In the genomic region with DNA sequence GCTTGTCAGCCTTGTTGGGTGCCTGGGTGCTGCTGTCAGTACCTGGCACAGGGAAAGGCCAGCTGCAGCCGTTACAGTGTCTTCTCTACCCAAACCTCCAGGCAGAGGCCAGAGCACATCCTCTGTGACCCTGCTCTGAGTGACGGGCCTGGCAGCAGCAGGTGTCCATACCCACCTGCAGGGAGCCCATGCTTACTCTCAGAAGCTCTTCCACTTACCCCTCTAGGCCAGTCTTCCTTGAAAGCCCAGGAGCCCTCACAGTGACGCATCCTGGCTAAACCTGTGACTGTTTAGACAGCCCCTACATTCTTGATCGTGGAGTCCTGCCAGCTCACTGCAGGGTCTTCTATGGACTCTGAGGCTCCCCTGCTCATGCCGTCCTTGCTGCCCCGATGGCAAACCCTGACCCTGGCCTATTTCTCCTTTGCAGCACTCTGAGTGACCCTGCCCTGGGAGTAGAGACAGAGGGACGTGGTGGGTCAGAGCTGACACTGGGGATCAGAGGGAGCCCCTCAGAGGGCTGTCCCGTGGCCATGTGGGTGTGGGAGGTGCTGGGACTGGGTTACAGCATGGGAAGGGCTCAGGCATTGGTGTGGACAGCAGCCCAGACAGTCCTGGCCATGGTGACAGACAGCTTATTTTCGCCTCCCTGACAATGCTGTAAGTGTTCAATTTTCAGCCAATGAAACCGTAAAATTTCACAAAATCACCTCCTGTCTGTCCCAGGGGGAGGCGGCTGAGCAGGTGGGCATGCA, we compare ENCODE assay signal across 21 cellular contexts.
A peak's percentile ranks its signal among the peaks of the same experiment; 100 is the strongest.
DNase-seq lines count a peak whose midpoint lies in the region; ATAC-seq and TF ChIP-seq lines count a peak whose summit lies in the region.
"Had no signal": no experiment of that assay in that cellular context is flagged by ENCODE, and none has a peak within 500 bp of the region (broad histone marks: within the 10 kb centered on the region; RNA-seq: fewer than 3 reads in every experiment).

No MANE protein-coding gene starts in this region.

- ATAC-seq in left cardiac atrium (no peak), lung (ENCODE audit: insufficient read depth, low FRiP score) (no peak), right lobe of liver (no peak)
- ATAC-seq: activated CD4-positive, CD25-positive, alpha-beta regulatory T cell treated with anti-CD3 and anti-CD28 coated beads, Interleukin-2, amount 50 U/mL, for 24 hours; activated T-helper 17 cell treated with anti-CD3 and anti-CD28 coated beads, Interleukin-2, amount 50 U/mL, for 72 hours; body of pancreas; stimulated activated naive B cell treated with anti-CD40 and anti-IgM and Interleukin-4, amounts not matched to agents 10 μg/mL and 1 μg/mL and 100 μg/mL, for 72 hours had no signal

- DNase-seq in left cardiac atrium (peak; percentile 10), cardiac septum (ENCODE audit: low spot score) (no peak), lung (ENCODE audit: low spot score) (peak; percentile 21), suprapubic skin (ENCODE audit: low spot score in 2 of 2) (peak; percentile 26 to 63), right lobe of liver (no peak), T-helper 1 cell (no peak), activated gamma-delta T cell (lab: John Stamatoyannopoulos, UW) (no peak)
- DNase-seq: body of pancreas; NCI-H1694 treated with DMSO at 0.1 percent for 48 hours; NCI-H526 treated with DMSO at 0.1 percent for 48 hours; occipital lobe; spleen; stimulated activated CD4-positive, alpha-beta T cell treated with anti-CD3 and anti-CD28 coated beads, Interleukin-4, amount 100 ng/mL, for 1 hour; stimulated activated naive B cell treated with anti-CD40 and anti-IgM and Interleukin-4, amounts not matched to agents 10 μg/mL and 1 μg/mL and 100 μg/mL, for 72 hours; thyroid gland had no signal

- no peaks in the 10 kb centered on the region for H3K36me3 ChIP-seq in lung (ENCODE audit: control insufficient read depth in 2 of 2, insufficient read depth in 2 of 2, low read length in 2 of 2)
- H3K36me3 ChIP-seq in suprapubic skin = no peaks in the 10 kb centered on the region
- H3K36me3 ChIP-seq in right lobe of liver = no peaks in the 10 kb centered on the region
- H3K36me3 ChIP-seq: Peyer's patch, spleen, thyroid gland had no signal

- peak overlapping the region; percentile 9 to 81 (median 59) for H3K27ac Mint-ChIP-seq in brain
- H3K27ac Mint-ChIP-seq: activated T-helper 17 cell treated with anti-CD3 and anti-CD28 coated beads, Interleukin-2, amount 50 U/mL, for 72 hours; memory B cell had no signal

- H3K4me1 ChIP-seq in lung (ENCODE audit: control insufficient read depth in 2 of 2, insufficient read depth in 2 of 2, low read length in 2 of 2) (no peaks in the 10 kb centered on the region), suprapubic skin (no peaks in the 10 kb centered on the region), right lobe of liver (no peaks in the 10 kb centered on the region)
- H3K4me1 ChIP-seq: body of pancreas, Peyer's patch, spleen, thyroid gland had no signal

- no peak for TF ChIP-seq POLR2A in suprapubic skin (IDR thresholded peaks at IDR 0.05)
- no peak for TF ChIP-seq POLR2A in right lobe of liver (IDR thresholded peaks at IDR 0.05)

- H3K27me3 Mint-ChIP-seq in brain = peaks cover 3% of the 10 kb centered on the region

- H3K9me3 ChIP-seq in lung (ENCODE audit: control insufficient read depth in 2 of 2, insufficient read depth in 1 of 2, low read length in 1 of 2) = peaks cover 0 to 1% of the 10 kb centered on the region in 2 donors
- H3K9me3 ChIP-seq in suprapubic skin = no peaks in the 10 kb centered on the region
- no peaks in the 10 kb centered on the region for H3K9me3 ChIP-seq in right lobe of liver
- H3K9me3 ChIP-seq: body of pancreas, Peyer's patch, spleen, thyroid gland had no signal

- H3K4me3 Mint-ChIP-seq in brain = no peak overlapping the region
- H3K4me3 Mint-ChIP-seq: activated T-helper 17 cell treated with anti-CD3 and anti-CD28 coated beads, Interleukin-2, amount 50 U/mL, for 72 hours; memory B cell; stimulated activated naive B cell treated with anti-CD40 and anti-IgM and Interleukin-4, amounts not matched to agents 10 μg/mL and 1 μg/mL and 100 μg/mL, for 72 hours had no signal

- WGBS in lung, 2 donors = 67 to 81% methylated on average over 11 of the region's 11 CpGs
- 67% methylated on average over 7 of the region's 11 CpGs for WGBS in suprapubic skin
- WGBS in right lobe of liver (ENCODE audit: insufficient coverage, low coverage, low lambda C conversion rate, missing lambda C conversion rate) = 14% methylated on average over 2 of the region's 11 CpGs

- no peak for TF ChIP-seq CTCF in brain (conservative IDR thresholded peaks at IDR 0.05)
- TF ChIP-seq CTCF in lung (IDR thresholded peaks at IDR 0.05; ENCODE audit: control extremely low read depth, extremely low read depth) = no peak
- TF ChIP-seq CTCF in suprapubic skin (IDR thresholded peaks at IDR 0.05) = no peak
- no peak for TF ChIP-seq CTCF in right lobe of liver (IDR thresholded peaks at IDR 0.05)

- H3K27ac ChIP-seq in lung (ENCODE audit: low read depth in 1 of 2, low read length in 1 of 2) = no peak overlapping the region
- no peak overlapping the region for H3K27ac ChIP-seq in suprapubic skin
- H3K27ac ChIP-seq in right lobe of liver = no peak overlapping the region
- H3K27ac ChIP-seq: body of pancreas, C4-2B, Peyer's patch, spleen, thyroid gland had no signal

- intact Hi-C loops in left cardiac atrium (cut with DNase I) (loop anchor here in 1 of 2 donors (10.0 kb wide), 1 partner anchor 326 kb away; no protein-coding TSS in a partner anchor), cardiac septum (cut with DNase I) (no loop called here), right lobe of liver (cut with DNase I) (loop anchor here in 1 of 2 donors (10.0 kb wide), 1 partner anchor 186 kb away; no protein-coding TSS in a partner anchor)

- H3K36me3 Mint-ChIP-seq in brain = no peaks in the 10 kb centered on the region
- H3K36me3 Mint-ChIP-seq: memory B cell; stimulated activated naive B cell treated with anti-CD40 and anti-IgM and Interleukin-4, amounts not matched to agents 10 μg/mL and 1 μg/mL and 100 μg/mL, for 72 hours had no signal

- H3K4me1 Mint-ChIP-seq in brain = peaks cover 45% of the 10 kb centered on the region
- H3K4me1 Mint-ChIP-seq: memory B cell had no signal

- H3K9me3 Mint-ChIP-seq in brain = no peaks in the 10 kb centered on the region
- H3K9me3 Mint-ChIP-seq: activated T-helper 17 cell treated with anti-CD3 and anti-CD28 coated beads, Interleukin-2, amount 50 U/mL, for 72 hours had no signal

- H3K4me3 ChIP-seq in lung (no peak overlapping the region), suprapubic skin (no peak overlapping the region), right lobe of liver (no peak overlapping the region)
- H3K4me3 ChIP-seq: body of pancreas, Peyer's patch, spleen, thyroid gland had no signal

- H3K27me3 ChIP-seq in lung (ENCODE audit: control insufficient read depth, insufficient read depth) (no peaks in the 10 kb centered on the region), suprapubic skin (peaks cover 47% of the 10 kb centered on the region), right lobe of liver (no peaks in the 10 kb centered on the region)
- H3K27me3 ChIP-seq: body of pancreas, Peyer's patch, thyroid gland had no signal

- TF ChIP-seq EP300 in suprapubic skin (IDR thresholded peaks at IDR 0.05) = no peak

Comparison
In these comparisons a context has a peak if more than half of its experiments do, and no peak if none do; other contexts are left out.
1. DNase-seq: peak in left cardiac atrium (single experiment), lung (single experiment) and suprapubic skin (2 of 2); none in cardiac septum (single experiment), right lobe of liver (0 of 3), T-helper 1 cell (0 of 5) and activated gamma-delta T cell (single experiment).